Comparison of ENCODE assay signal across 13 cellular contexts in genomic region chr16:83533193-83533592, GRCh38.
DNase-seq lines count a peak whose midpoint lies in the region; ATAC-seq, FAIRE-seq and TF ChIP-seq lines count a peak whose summit lies in the region.
"Had no signal": no experiment of that assay in that cellular context is flagged by ENCODE, and none has a peak within 500 bp of the region (broad histone marks: within the 10 kb centered on the region; RNA-seq: fewer than 3 reads in every experiment).

No MANE protein-coding gene starts in this region.

- H3K36me3 Mint-ChIP-seq in natural killer cell treated with Interleukin-12 subunit alpha and Interleukin-12 subunit beta and Interleukin-15 and Interleukin-18, amount 100 ng/mL, for 72 hours, result no peaks in the 10 kb centered on the region
- no peaks in the 10 kb centered on the region for H3K36me3 Mint-ChIP-seq in endodermal cell (ENCODE audit: low read depth)
- H3K36me3 Mint-ChIP-seq: CD4-positive, CD25-positive, alpha-beta regulatory T cell; naive thymus-derived CD8-positive, alpha-beta T cell; stimulated activated effector memory CD8-positive, alpha-beta T cell treated with anti-CD3 and anti-CD28 coated beads, Interleukin-12 subunit alpha, Interleukin-12 subunit beta, amount 100 ng/mL, for 72 hours had no signal

- H3K4me1 ChIP-seq in kidney (ENCODE audit: control insufficient read depth in 1 of 2, insufficient read depth in 1 of 2, low read depth in 1 of 2, low read length in 2 of 2) (no peaks in the 10 kb centered on the region), endodermal cell (ENCODE audit: control insufficient read depth, insufficient read depth, low read length) (no peaks in the 10 kb centered on the region)

- peaks cover 0 to 25% of the 10 kb centered on the region in 2 donors for H3K27me3 Mint-ChIP-seq in natural killer cell treated with Interleukin-12 subunit alpha and Interleukin-12 subunit beta and Interleukin-15 and Interleukin-18, amount 100 ng/mL, for 72 hours
- H3K27me3 Mint-ChIP-seq in endodermal cell (ENCODE audit: insufficient read depth), result peaks cover 2% of the 10 kb centered on the region
- H3K27me3 Mint-ChIP-seq: CD4-positive, CD25-positive, alpha-beta regulatory T cell had no signal

- H3K9ac ChIP-seq in kidney (ENCODE audit: low read length in 2 of 2), result no peak overlapping the region
- no peak overlapping the region for H3K9ac ChIP-seq in endodermal cell (ENCODE audit: extremely low read depth, low read length, poor library complexity, severe bottlenecking)

- 91 to 92% methylated on average over 7 to 9 of the region's 11 CpGs for WGBS in endodermal cell (ENCODE audit: insufficient coverage in 1 of 2, insufficient read length in 1 of 2), 2 experiments

- H3K27me3 ChIP-seq in endodermal cell (ENCODE audit: control insufficient read depth, insufficient read depth, low read length, poor library complexity, severe bottlenecking), result no peaks in the 10 kb centered on the region

- ATAC-seq in natural killer cell treated with Interleukin-12 subunit alpha and Interleukin-12 subunit beta and Interleukin-15 and Interleukin-18, amount 100 ng/mL, for 72 hours, result no peak
- ATAC-seq: naive thymus-derived CD8-positive, alpha-beta T cell; stimulated activated effector memory CD8-positive, alpha-beta T cell treated with anti-CD3 and anti-CD28 coated beads, Interleukin-12 subunit alpha, Interleukin-12 subunit beta, amount 100 ng/mL, for 72 hours had no signal

- no peak overlapping the region for H3K4me3 Mint-ChIP-seq in natural killer cell treated with Interleukin-12 subunit alpha and Interleukin-12 subunit beta and Interleukin-15 and Interleukin-18, amount 100 ng/mL, for 72 hours
- no peak overlapping the region for H3K4me3 Mint-ChIP-seq in endodermal cell
- H3K4me3 Mint-ChIP-seq: naive thymus-derived CD8-positive, alpha-beta T cell; stimulated activated effector memory CD8-positive, alpha-beta T cell treated with anti-CD3 and anti-CD28 coated beads, Interleukin-12 subunit alpha, Interleukin-12 subunit beta, amount 100 ng/mL, for 72 hours had no signal

- DNase-seq in AG09309 (ENCODE audit: low read depth), result peak; percentile 23
- DNase-seq in H4 (ENCODE audit: low spot score), result peak; percentile 84
- DNase-seq in RCC 7860 (ENCODE audit: low spot score), result peak; percentile 85
- DNase-seq in fibroblast of pulmonary artery (ENCODE audit: low read depth), result peak; percentile 13
- DNase-seq in natural killer cell treated with Interleukin-12 subunit alpha and Interleukin-12 subunit beta and Interleukin-15 and Interleukin-18, amount 100 ng/mL, for 72 hours (ENCODE audit: low spot score), result no peak
- no peak for DNase-seq in kidney
- no peak for DNase-seq in endodermal cell
- no peak for DNase-seq in OCI-M2 (lab: John Stamatoyannopoulos, UW; ENCODE audit: unreplicated experiment)
- DNase-seq: CD4-positive, CD25-positive, alpha-beta regulatory T cell; naive thymus-derived CD8-positive, alpha-beta T cell had no signal

- no peaks in the 10 kb centered on the region for H3K36me3 ChIP-seq in kidney (ENCODE audit: control insufficient read depth in 1 of 2, insufficient read depth in 2 of 2, low read length in 2 of 2)
- H3K36me3 ChIP-seq in endodermal cell (ENCODE audit: control insufficient read depth, insufficient read depth, low read length), result no peaks in the 10 kb centered on the region

- no peak overlapping the region for H3K27ac Mint-ChIP-seq in natural killer cell treated with Interleukin-12 subunit alpha and Interleukin-12 subunit beta and Interleukin-15 and Interleukin-18, amount 100 ng/mL, for 72 hours
- H3K27ac Mint-ChIP-seq in endodermal cell, result no peak overlapping the region
- H3K27ac Mint-ChIP-seq: CD4-positive, CD25-positive, alpha-beta regulatory T cell; naive thymus-derived CD8-positive, alpha-beta T cell; stimulated activated effector memory CD8-positive, alpha-beta T cell treated with anti-CD3 and anti-CD28 coated beads, Interleukin-12 subunit alpha, Interleukin-12 subunit beta, amount 100 ng/mL, for 72 hours had no signal

- no peak for TF ChIP-seq CTCF in AG09309 (IDR thresholded peaks at IDR 0.05; ENCODE audit: control insufficient read depth, insufficient read depth, low read depth, low read length, missing control alignments)
- TF ChIP-seq CTCF in fibroblast of pulmonary artery (IDR thresholded peaks at IDR 0.05; ENCODE audit: low read length, missing control alignments), result no peak
- no peak for TF ChIP-seq CTCF in kidney (IDR thresholded peaks at IDR 0.05; ENCODE audit: borderline replicate concordance, extremely low read depth, insufficient read depth)
- TF ChIP-seq CTCF in endodermal cell (conservative IDR thresholded peaks at IDR 0.05), result no peak

- H3K4me3 ChIP-seq in AG09309 (ENCODE audit: control insufficient read depth, low read depth, low read length), result no peak overlapping the region
- no peak overlapping the region for H3K4me3 ChIP-seq in fibroblast of pulmonary artery (replicated peaks; ENCODE audit: low read depth, low read length)
- H3K4me3 ChIP-seq in kidney (ENCODE audit: low read length in 2 of 2), result no peak overlapping the region
- no peak overlapping the region for H3K4me3 ChIP-seq in endodermal cell (ENCODE audit: low read length)
- H3K4me3 ChIP-seq: SK-N-MC had no signal

- peaks cover 10% of the 10 kb centered on the region for H3K9me3 Mint-ChIP-seq in natural killer cell treated with Interleukin-12 subunit alpha and Interleukin-12 subunit beta and Interleukin-15 and Interleukin-18, amount 100 ng/mL, for 72 hours
- peaks cover 3% of the 10 kb centered on the region for H3K9me3 Mint-ChIP-seq in endodermal cell

- no peaks in the 10 kb centered on the region for H3K4me1 Mint-ChIP-seq in natural killer cell treated with Interleukin-12 subunit alpha and Interleukin-12 subunit beta and Interleukin-15 and Interleukin-18, amount 100 ng/mL, for 72 hours (ENCODE audit: low read depth in 2 of 2)
- no peaks in the 10 kb centered on the region for H3K4me1 Mint-ChIP-seq in endodermal cell
- H3K4me1 Mint-ChIP-seq: CD4-positive, CD25-positive, alpha-beta regulatory T cell; naive thymus-derived CD8-positive, alpha-beta T cell; stimulated activated effector memory CD8-positive, alpha-beta T cell treated with anti-CD3 and anti-CD28 coated beads, Interleukin-12 subunit alpha, Interleukin-12 subunit beta, amount 100 ng/mL, for 72 hours had no signal

- intact Hi-C loops in kidney (cut with DNase I), result no loop called here

- H3K9me3 ChIP-seq in kidney (ENCODE audit: control insufficient read depth in 1 of 2, low read length in 2 of 2) (no peaks in the 10 kb centered on the region), endodermal cell (ENCODE audit: control insufficient read depth, low read length) (no peaks in the 10 kb centered on the region)

- FAIRE-seq in RCC 7860 (lab: Jason Lieb, UNC) (peak; percentile 90), kidney (lab: Jason Lieb, UNC) (no peak)
- FAIRE-seq: GM12892 had no signal

- no peak overlapping the region for H3K27ac ChIP-seq in kidney (ENCODE audit: low read depth in 2 of 2, low read length in 2 of 2)
- no peak overlapping the region for H3K27ac ChIP-seq in endodermal cell (ENCODE audit: low read depth, low read length)
- H3K27ac ChIP-seq: SK-N-MC had no signal

Comparison
In these comparisons a context has a peak if more than half of its experiments do, and no peak if none do; other contexts are left out.
1. DNase-seq: peak in AG09309 (single experiment), H4 (single experiment), RCC 7860 (single experiment) and fibroblast of pulmonary artery (single experiment); none in natural killer cell treated with Interleukin-12 subunit alpha and Interleukin-12 subunit beta and Interleukin-15 and Interleukin-18, amount 100 ng/mL, for 72 hours (single experiment), kidney (single experiment), endodermal cell (single experiment) and OCI-M2 (single experiment).